Comparison of ENCODE assay signal across 9 cellular contexts in the genomic region with DNA sequence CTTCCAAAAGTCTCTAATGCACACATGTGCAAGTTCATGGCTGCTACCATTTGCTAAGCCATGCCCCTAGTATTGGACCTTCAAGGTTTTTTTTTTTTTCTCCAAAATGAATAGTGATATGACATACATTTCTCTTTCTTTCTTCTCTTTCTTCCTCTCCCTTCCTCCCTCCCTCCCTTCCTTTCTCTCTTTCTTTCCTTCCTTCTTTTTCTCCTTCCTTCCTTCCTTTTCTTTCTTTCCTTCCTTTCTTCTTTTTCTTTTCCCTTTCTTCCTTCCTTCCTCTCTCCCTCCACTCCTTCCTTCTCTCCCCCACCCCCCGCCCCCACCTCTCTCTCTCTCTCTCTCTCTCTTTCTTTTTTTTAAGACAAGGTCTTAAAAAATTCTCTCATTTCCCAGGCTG.
"Had no signal": no experiment of that assay in that cellular context is flagged by ENCODE, and none has a peak within 500 bp of the region (broad histone marks: within the 10 kb centered on the region; RNA-seq: fewer than 3 reads in every experiment).

No MANE protein-coding gene starts in this region.

- FAIRE-seq: H1, H54, HTR-8/SVneo had no signal

- H2AFZ ChIP-seq: GM23338 had no signal

- H3K4me3 ChIP-seq: GM23338 had no signal

- H3K9me3 Mint-ChIP-seq: GM23338, H9, HFFc6 had no signal

- DNase-seq: H9, HCEC 1CT, HFFc6, IMR-90, KBM-7 had no signal

- H3K4me3 Mint-ChIP-seq: GM23338, HFFc6 had no signal

- H3K4me2 ChIP-seq: GM23338 had no signal

- H3K27ac Mint-ChIP-seq: GM23338, HFFc6 had no signal

- ATAC-seq: GM23338 had no signal
